In genomic region chr20:49186535-49187329, GRCh38 we compare ENCODE assay signal across 8 cellular contexts. TPM values are rescaled to one million over a fixed set of nuclear protein-coding genes. Genes with fewer than 3 reads are reported as not detected.
DNase-seq lines count a peak whose midpoint lies in the region; TF ChIP-seq lines count a peak whose summit lies in the region.

No MANE protein-coding gene starts in this region.

- H3K27ac ChIP-seq in 22Rv1 (peak overlapping the region; percentile 89), ovary (peak overlapping the region in 1 of 2 donors; percentile 74), tibial artery (peak overlapping the region; percentile 91 to 93)

- DNase-seq in GM19240 (ENCODE audit: insufficient read length, low spot score) (peak; percentile 39), SIG-M5 (lab: John Stamatoyannopoulos, UW) (peak; percentile 62), germinal center (ENCODE audit: low spot score) (peak; percentile 52), ovary (peak; percentile 21 to 63 (median 41)), tibial artery (peak; percentile 66 to 72), NCI-H2029 treated with DMSO at 0.1 percent for 48 hours (lab: John Stamatoyannopoulos, UW) (no peak)
- peak; percentile 8 to 47 (median 24) for DNase-seq in activated naive CD4-positive, alpha-beta T cell (lab: John Stamatoyannopoulos, UW)

- TF ChIP-seq CTCF in 22Rv1 (IDR thresholded peaks at IDR 0.05) (no peak), ovary (IDR thresholded peaks at IDR 0.05) (no peak), tibial artery (IDR thresholded peaks at IDR 0.05) (no peak)

- H3K36me3 ChIP-seq in ovary (no peaks in the 10 kb centered on the region), tibial artery (no peaks in the 10 kb centered on the region)

- H3K9me3 ChIP-seq in ovary (no peaks in the 10 kb centered on the region), tibial artery (no peaks in the 10 kb centered on the region)

- intact Hi-C loops in ovary (cut with DNase I): no loop called here
- intact Hi-C loops in tibial artery (cut with DNase I; ENCODE audit: low total_unique reads): loop anchor here (5.0 kb wide), 1 partner anchor 1326 kb away; the partner anchor contains the start of gene PTPN1

- TF ChIP-seq EP300 in ovary (IDR thresholded peaks at IDR 0.05): no peak

- H3K4me3 ChIP-seq in ovary: peak overlapping the region; percentile 76
- peak overlapping the region; percentile 95 for H3K4me3 ChIP-seq in tibial artery

- H3K4me1 ChIP-seq in ovary (ENCODE audit: insufficient read depth): peaks cover 4% of the 10 kb centered on the region
- peaks cover 0 to 35% (median 10%) of the 10 kb centered on the region in 4 donors for H3K4me1 ChIP-seq in tibial artery

- TF ChIP-seq POLR2A in ovary (IDR thresholded peaks at IDR 0.05): no peak

- 0 to 1% (median 1%) methylated on average over 19 of the region's 19 CpGs for WGBS in ovary, 3 donors

- H3K27me3 ChIP-seq in ovary (no peaks in the 10 kb centered on the region), tibial artery (no peaks in the 10 kb centered on the region)

RNA-seq across cellular contexts. Expression of gene STAU1, which starts 1.4 kb away (rescaled TPM):
- total RNA-seq in ovary: 10 to 100 TPM; 41.5 to 77.2 (median 70.5) TPM
- 100 to 1,000 TPM in 1 of 2 donors, 10 to 100 TPM in 1; 37.2 to 113 TPM for polyA plus RNA-seq in ovary

RNA-seq across cellular contexts. Expression of gene DDX27, which starts 32.5 kb away (rescaled TPM):
- total RNA-seq in ovary: 10 to 100 TPM; 30.4 to 44.9 (median 36.8) TPM
- 10 to 100 TPM; 33.7 to 39.5 TPM for polyA plus RNA-seq in ovary
